ENCODE assay signal across 8 cellular contexts in the genomic region with DNA sequence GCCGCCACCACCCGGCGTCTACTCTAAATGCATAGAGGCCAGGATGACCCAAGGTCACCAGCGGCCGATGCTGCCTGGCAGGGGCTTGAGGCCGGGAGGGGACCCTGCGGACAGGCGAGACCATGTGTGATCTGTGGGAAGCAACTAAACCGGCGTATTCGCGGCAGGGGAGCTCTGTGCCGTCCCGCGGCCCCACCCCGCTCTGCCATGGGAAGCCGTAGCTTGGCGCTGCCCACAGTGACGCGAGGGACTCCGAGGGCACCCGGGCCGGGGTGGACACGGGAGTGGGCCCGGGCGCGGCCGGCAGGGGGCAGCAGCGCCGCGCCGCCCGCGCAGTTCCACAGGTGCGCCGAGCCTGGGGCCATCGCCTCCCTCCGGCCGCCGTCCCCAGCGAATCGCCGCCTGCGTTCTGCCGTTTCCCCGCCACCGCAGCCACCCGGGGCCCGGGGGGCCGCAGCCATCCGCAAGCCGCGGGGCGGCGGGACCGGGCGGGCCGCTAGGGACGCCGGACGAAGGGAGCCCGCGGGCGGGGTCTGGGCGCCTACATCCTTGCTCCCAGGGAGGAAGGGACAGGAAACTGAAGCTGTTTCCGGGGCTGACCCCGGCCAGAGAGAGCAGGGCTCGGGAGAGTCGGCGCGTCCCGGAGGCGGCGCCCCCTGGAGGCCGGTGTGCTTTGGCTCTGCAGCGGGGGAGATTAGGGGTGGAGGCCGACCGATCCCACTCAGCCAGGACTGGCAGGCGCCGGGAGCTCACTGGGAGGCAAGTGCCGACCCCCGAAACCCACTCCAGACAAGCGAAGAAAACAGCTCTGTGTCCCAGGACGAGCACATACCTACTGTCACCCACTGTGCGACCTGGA. TPM values are rescaled to one million over a fixed set of nuclear protein-coding genes. Genes with fewer than 3 reads are reported as not detected.
DNase-seq lines count a peak whose midpoint lies in the region; TF ChIP-seq lines count a peak whose summit lies in the region.

No MANE protein-coding gene starts in this region.

- no peaks in the 10 kb centered on the region for H3K9me3 ChIP-seq in HEK293 (ENCODE audit: control insufficient read depth, insufficient read depth, low read depth, low read length)
- H3K9me3 ChIP-seq in MM.1S (replicated peaks; ENCODE audit: insufficient read depth, low read length) = no peaks in the 10 kb centered on the region
- H3K9me3 ChIP-seq in cardiac muscle cell (ENCODE audit: low read depth) = no peaks in the 10 kb centered on the region
- no peaks in the 10 kb centered on the region for H3K9me3 ChIP-seq in trophoblast cell (ENCODE audit: insufficient read depth, low read depth, low read length)
- no peaks in the 10 kb centered on the region for H3K9me3 ChIP-seq in tibial nerve

- peak overlapping the region; percentile 82 for H2BK120ac ChIP-seq in trophoblast cell (ENCODE audit: insufficient read depth, low read length, poor library complexity)

- no peaks in the 10 kb centered on the region for H4K20me1 ChIP-seq in MM.1S (ENCODE audit: insufficient read depth, low read length)

- peak overlapping the region; percentile 68 for H3K14ac ChIP-seq in trophoblast cell (ENCODE audit: low read length)

- DNase-seq in GM10266 (ENCODE audit: extremely low spot score) (peak; percentile 92), MM.1S (peak; percentile 88), SK-MEL-5 (ENCODE audit: low read depth, low spot score) (peak; percentile 95), cardiac muscle cell (ENCODE audit: low read depth in 1 of 2, low spot score in 1 of 2) (peak; percentile 92 to 94), trophoblast cell (peak; percentile 84 to 94), tibial nerve (ENCODE audit: low spot score in 2 of 2) (peak; percentile 54 to 67)
- DNase-seq in activated naive CD8-positive, alpha-beta T cell treated with anti-CD3 and anti-CD28 coated beads for 36 hours = peak; percentile 87

- H3K23ac ChIP-seq in trophoblast cell (ENCODE audit: low read length) = no peak overlapping the region

- 0 out of 2 replicates have a peak, but pooled peaks cover 4% of the 10 kb centered on the region for H3K4me1 ChIP-seq in HEK293 (ENCODE audit: control insufficient read depth, insufficient read depth, low read length)
- H3K4me1 ChIP-seq in MM.1S (ENCODE audit: low read length) = peaks cover 4% of the 10 kb centered on the region
- H3K4me1 ChIP-seq in cardiac muscle cell (ENCODE audit: low read depth) = peaks cover 9% of the 10 kb centered on the region
- peaks cover 0 to 4% of the 10 kb centered on the region in 2 experiments for H3K4me1 ChIP-seq in trophoblast cell (ENCODE audit: control insufficient read depth in 1 of 2, insufficient read depth in 2 of 2, low read length in 2 of 2)
- peaks cover 0 to 26% (median 2%) of the 10 kb centered on the region in 4 donors for H3K4me1 ChIP-seq in tibial nerve

- H3K79me1 ChIP-seq in trophoblast cell (ENCODE audit: low read length) = peaks cover 4% of the 10 kb centered on the region

- no peaks in the 10 kb centered on the region for H3K9me2 ChIP-seq in MM.1S (replicated peaks; ENCODE audit: insufficient read depth, low read length)

- H3K4ac ChIP-seq in trophoblast cell (ENCODE audit: low read depth, low read length) = peak overlapping the region; percentile 53

- peak overlapping the region; percentile 58 for H3K18ac ChIP-seq in trophoblast cell (ENCODE audit: low read length)

- H3K27me3 Mint-ChIP-seq in activated naive CD8-positive, alpha-beta T cell treated with anti-CD3 and anti-CD28 coated beads for 36 hours = no peaks in the 10 kb centered on the region

- peak overlapping the region; percentile 77 for H3K4me3 Mint-ChIP-seq in activated naive CD8-positive, alpha-beta T cell treated with anti-CD3 and anti-CD28 coated beads for 36 hours

- POLR2A ChIA-PET in HEK293 (lab: Yijun Ruan, JAX) = interaction anchor here (0.5 to 1.8 kb wide), 23 partner anchors 8 to 803 kb away, joined by 3 to 35 read pairs (median 3); partner anchors contain the start of genes BCL2L13, CECR2 and HDHD5

- H4K12ac ChIP-seq in trophoblast cell (ENCODE audit: low read depth, low read length) = peak overlapping the region; percentile 87

- H3K4me2 ChIP-seq in MM.1S (ENCODE audit: low read depth, low read length) = peak overlapping the region; percentile 96
- peak overlapping the region; percentile 73 for H3K4me2 ChIP-seq in trophoblast cell (ENCODE audit: low read length)

- WGBS in trophoblast cell (ENCODE audit: extremely low coverage, insufficient coverage, insufficient read length) = no CpG with 5 or more reads among the region's 85 CpGs
- WGBS in tibial nerve, 2 donors = 5 to 6% methylated on average over 34 to 46 of the region's 85 CpGs

- H3K4me3 ChIP-seq in HEK293 (ENCODE audit: low read depth, low read length) = peak overlapping the region; percentile 78
- H3K4me3 ChIP-seq in MM.1S (ENCODE audit: low read length) = peak overlapping the region; percentile 80
- H3K4me3 ChIP-seq in cardiac muscle cell = peak overlapping the region; percentile 61
- peak overlapping the region; percentile 82 for H3K4me3 ChIP-seq in trophoblast cell (ENCODE audit: low read depth, low read length)
- peak overlapping the region; percentile 57 to 75 (median 64) for H3K4me3 ChIP-seq in tibial nerve

- TF ChIP-seq CTCF in GM10266 (IDR thresholded peaks at IDR 0.05; ENCODE audit: control insufficient read depth, insufficient read depth, low read depth, missing control alignments) (peak; percentile 92), HEK293 (tag by site-specific recombination; IDR thresholded peaks at IDR 0.05) (peak; percentile 90), MM.1S (IDR thresholded peaks at IDR 0.05; ENCODE audit: low read length) (peak; percentile 73), cardiac muscle cell (IDR thresholded peaks at IDR 0.05; ENCODE audit: low read depth, low read length) (peak; percentile 77), tibial nerve (IDR thresholded peaks at IDR 0.05) (peak; percentile 77 to 99 (median 96))

- H3K9ac ChIP-seq in MM.1S (ENCODE audit: low read length) (peak overlapping the region; percentile 71; the same call in 1 of the 2 replicates), trophoblast cell (ENCODE audit: low read length) (peak overlapping the region; percentile 85)

- H3K79me2 ChIP-seq in MM.1S (ENCODE audit: low read length) (no peaks in the 10 kb centered on the region), trophoblast cell (ENCODE audit: control insufficient read depth, insufficient read depth, low read length, poor library complexity) (peaks cover 2% of the 10 kb centered on the region)

- no peaks in the 10 kb centered on the region for H3K36me3 ChIP-seq in HEK293 (ENCODE audit: control insufficient read depth in 2 of 2, insufficient read depth in 1 of 2, low read length in 2 of 2)
- no peaks in the 10 kb centered on the region for H3K36me3 ChIP-seq in MM.1S (replicated peaks; ENCODE audit: insufficient read depth, low read length)
- no peaks in the 10 kb centered on the region for H3K36me3 ChIP-seq in cardiac muscle cell
- H3K36me3 ChIP-seq in trophoblast cell (ENCODE audit: control insufficient read depth in 1 of 2, insufficient read depth in 2 of 2, low read length in 2 of 2) = no peaks in the 10 kb centered on the region
- no peaks in the 10 kb centered on the region for H3K36me3 ChIP-seq in tibial nerve

- peak overlapping the region; percentile 77 for H4K91ac ChIP-seq in trophoblast cell (ENCODE audit: low read depth, low read length)

- peak overlapping the region; percentile 96 for H4K8ac ChIP-seq in trophoblast cell (ENCODE audit: low read depth, low read length)

- H3K4me1 Mint-ChIP-seq in activated naive CD8-positive, alpha-beta T cell treated with anti-CD3 and anti-CD28 coated beads for 36 hours = peaks cover 6% of the 10 kb centered on the region

- no peaks in the 10 kb centered on the region for H3K9me3 Mint-ChIP-seq in activated naive CD8-positive, alpha-beta T cell treated with anti-CD3 and anti-CD28 coated beads for 36 hours

- no peaks in the 10 kb centered on the region for H3K36me3 Mint-ChIP-seq in activated naive CD8-positive, alpha-beta T cell treated with anti-CD3 and anti-CD28 coated beads for 36 hours

- peak in 1 of 2 donors; percentile 39 for TF ChIP-seq EP300 in tibial nerve (IDR thresholded peaks at IDR 0.05)

- TF ChIP-seq POLR2A in tibial nerve (IDR thresholded peaks at IDR 0.05) = peak in 1 of 2 donors; percentile 38

- H3F3A ChIP-seq in MM.1S (ENCODE audit: insufficient read depth, low read length) = no peaks in the 10 kb centered on the region

- CTCF ChIA-PET in HEK293 (lab: Yijun Ruan, JAX) = interaction anchor here (0.6 to 5.2 kb wide), 121 partner anchors 10 to 977 kb away, joined by 3 to 92 read pairs (median 4); partner anchors contain the start of genes CECR2, HDHD5, PEX26 and TMEM121B

- H2BK12ac ChIP-seq in trophoblast cell (ENCODE audit: low read length) = no peak overlapping the region

- H2AK5ac ChIP-seq in trophoblast cell (ENCODE audit: low read length) = no peak overlapping the region

- peak overlapping the region; percentile 86 for H2BK5ac ChIP-seq in trophoblast cell (ENCODE audit: low read depth, low read length, poor library complexity)

- H3K27me3 ChIP-seq in MM.1S (replicated peaks; ENCODE audit: insufficient read depth, low read length) (peaks cover 3% of the 10 kb centered on the region; the same call in 1 of the 2 replicates), cardiac muscle cell (no peaks in the 10 kb centered on the region), trophoblast cell (ENCODE audit: insufficient read depth, low read length) (no peaks in the 10 kb centered on the region), tibial nerve (no peaks in the 10 kb centered on the region)

- H2AFZ ChIP-seq in MM.1S (ENCODE audit: low read length) = peak overlapping the region; percentile 98
- H2AFZ ChIP-seq in trophoblast cell (ENCODE audit: insufficient read depth, low read length, poor library complexity) = peak overlapping the region; percentile 93

- peak overlapping the region; percentile 83 for H3K27ac ChIP-seq in HEK293 (ENCODE audit: extremely low read depth, low read depth, low read length)
- H3K27ac ChIP-seq in MM.1S (ENCODE audit: low read length) = peak overlapping the region; percentile 52; the same call in 1 of the 2 replicates
- peak overlapping the region; percentile 83 for H3K27ac ChIP-seq in cardiac muscle cell
- H3K27ac ChIP-seq in trophoblast cell (ENCODE audit: low read depth, low read length) = peak overlapping the region; percentile 72
- H3K27ac ChIP-seq in tibial nerve = peak overlapping the region; percentile 85 to 96 (median 90)

- in situ Hi-C loops in SK-MEL-5 (cut with HindIII; ENCODE audit: low pct_unique_long_range_greater_than_20kb, low sequenced_read_pairs) = no loop called here

- H3K27ac Mint-ChIP-seq in activated naive CD8-positive, alpha-beta T cell treated with anti-CD3 and anti-CD28 coated beads for 36 hours = peak overlapping the region; percentile 80

RNA-seq across cellular contexts. Expression of gene HDHD5, which starts 12.5 kb away (rescaled TPM):
- total RNA-seq in SK-MEL-5 (2014; rRNA removed; shearing (Covaris generic)) = 89.6 and 91.7 TPM in 2 replicates
- 99.4 and 99.9 TPM in 2 replicates for polyA plus RNA-seq in SK-MEL-5 (2015; cell fraction: cytosol; rRNA removed)
- polyA plus RNA-seq in SK-MEL-5 (2015; cell fraction: nucleus; rRNA removed) = 63.4 and 72.5 TPM in 2 replicates
- 10 to 100 TPM; 54.9 to 64.8 TPM for total RNA-seq in activated naive CD8-positive, alpha-beta T cell treated with anti-CD3 and anti-CD28 coated beads for 36 hours
- total RNA-seq in cardiac muscle cell = 121 and 131 TPM in 2 replicates
- 164 and 182 TPM in 2 replicates for polyA plus RNA-seq in cardiac muscle cell
- 11.7 and 12.8 TPM in 2 replicates for polyA plus RNA-seq in trophoblast cell (2013)
- 10 to 100 TPM; 34.7 to 51.3 (median 44.3) TPM for total RNA-seq in tibial nerve

RNA-seq across cellular contexts. Expression of gene ADA2, which starts 47.7 kb away (rescaled TPM):
- total RNA-seq in SK-MEL-5 (2014; rRNA removed; shearing (Covaris generic)) = not detected in 2 replicates
- not detected in 2 replicates for polyA plus RNA-seq in SK-MEL-5 (2015; cell fraction: cytosol; rRNA removed)
- polyA plus RNA-seq in SK-MEL-5 (2015; cell fraction: nucleus; rRNA removed) = not detected in 2 replicates
- 1 to 10 TPM; 7.0 to 7.1 TPM for total RNA-seq in activated naive CD8-positive, alpha-beta T cell treated with anti-CD3 and anti-CD28 coated beads for 36 hours
- total RNA-seq in cardiac muscle cell = 0.83 and 1.5 TPM in 2 replicates
- 2.6 and 2.7 TPM in 2 replicates for polyA plus RNA-seq in cardiac muscle cell
- polyA plus RNA-seq in trophoblast cell (2013) = 5.6 and 5.7 TPM in 2 replicates
- total RNA-seq in tibial nerve = 10 to 100 TPM in 3 of 4 donors, 1 to 10 TPM in 1; 8.6 to 15.6 (median 13.2) TPM

RNA-seq across cellular contexts. Expression of gene TMEM121B, which starts 50.4 kb away (rescaled TPM):
- total RNA-seq in SK-MEL-5 (2014; rRNA removed; shearing (Covaris generic)) = 0.53 and 0.77 TPM in 2 replicates
- polyA plus RNA-seq in SK-MEL-5 (2015; cell fraction: cytosol; rRNA removed) = 0.82 and 1.3 TPM in 2 replicates
- 1.1 and 1.7 TPM in 2 replicates for polyA plus RNA-seq in SK-MEL-5 (2015; cell fraction: nucleus; rRNA removed)
- total RNA-seq in activated naive CD8-positive, alpha-beta T cell treated with anti-CD3 and anti-CD28 coated beads for 36 hours = under 1 TPM; 0.27 to 0.36 TPM
- total RNA-seq in cardiac muscle cell (6.7 and 10.2 TPM in 2 replicates), tibial nerve (1 to 10 TPM in 1 of 4 donors, under 1 TPM in 3; under 0.01 to 1.2 (median 0.75) TPM)
- polyA plus RNA-seq in cardiac muscle cell = 4.5 and 7.9 TPM in 2 replicates
- polyA plus RNA-seq in trophoblast cell (2013) = 0.82 TPM in 2 replicates

Comparison
In these comparisons a context has a peak if more than half of its experiments do, and no peak if none do; other contexts are left out.
1. Peak in every context shown above with its lines: DNase-seq, H3K4me3 ChIP-seq and H3K27ac ChIP-seq.